ENCODE assay signal across 38 cellular contexts in genomic region chr2:26485099-26485498, GRCh38. TPM values are rescaled to one million over a fixed set of nuclear protein-coding genes. Genes with fewer than 3 reads are reported as not detected.
"Had no signal": no experiment of that assay in that cellular context is flagged by ENCODE, and none has a peak within 500 bp of the region (broad histone marks: within the 10 kb centered on the region; RNA-seq: fewer than 3 reads in every experiment).

No MANE protein-coding gene starts in this region.

- FAIRE-seq: bronchial epithelial cell, TTC549 had no signal

- H3K4me3 ChIP-seq: ascending aorta, cardiac muscle cell had no signal

- H3K9me3 ChIP-seq: ascending aorta had no signal

- H3K9me3 Mint-ChIP-seq: activated CD4-positive, alpha-beta memory T cell treated with anti-CD3 and anti-CD28 coated beads, Interleukin-2, amount 10 ng/mL, durations not matched to agents 7 days and 5 days; activated CD4-positive, alpha-beta T cell treated with anti-CD3 and anti-CD28 coated beads, Interleukin-2, amount 10 ng/mL, durations not matched to agents 7 days and 5 days; activated naive CD4-positive, alpha-beta T cell treated with anti-CD3 and anti-CD28 coated beads for 36 hours; activated naive CD4-positive, alpha-beta T cell treated with anti-CD3 and anti-CD28 coated beads, Interleukin-2, amount 50 U/mL, for 24 hours; activated T-cell treated with anti-CD3 and anti-CD28 coated beads, Interleukin-2, amount 50 U/mL, for 24 hours; activated T-helper 2 cell treated with anti-CD3 and anti-CD28 coated beads, Interferon-gamma antibody, Interleukin-2, Interleukin-4, amounts not matched to agents 10 μg/mL and 5 μg/mL and 100 μg/mL, durations not matched to agents 14 hours and 24 hours and 36 hours; central memory CD8-positive, alpha-beta T cell; T-helper 1 cell treated with Interleukin-12 subunit alpha and Interleukin-12 subunit beta and Interleukin-4 antibody, amounts not matched to agents 30 μg/mL and 1 μg/mL, for 36 hours; T-helper 2 cell treated with Interferon-gamma antibody and Interleukin-4, amounts not matched to agents 5 μg/mL and 100 μg/mL, for 36 hours; WTC11 had no signal

- ATAC-seq: activated CD4-positive, alpha-beta T cell treated with anti-CD3 and anti-CD28 coated beads for 36 hours; activated CD4-positive, CD25-positive, alpha-beta regulatory T cell treated with anti-CD3 and anti-CD28 coated beads, Interleukin-2, amount 50 U/mL, for 24 hours; activated CD8-positive, alpha-beta memory T cell treated with anti-CD3 and anti-CD28 coated beads, Interleukin-2, amount 10 ng/mL, durations not matched to agents 7 days and 5 days; activated CD8-positive, alpha-beta T cell treated with anti-CD3 and anti-CD28 coated beads, Interleukin-2, amount 10 ng/mL, durations not matched to agents 7 days and 5 days; WTC11 had no signal

- H3K27me3 Mint-ChIP-seq: activated CD4-positive, alpha-beta T cell treated with anti-CD3 and anti-CD28 coated beads, Interleukin-2, amount 10 ng/mL, durations not matched to agents 7 days and 5 days; activated CD8-positive, alpha-beta memory T cell treated with anti-CD3 and anti-CD28 coated beads, Interleukin-2, amount 10 ng/mL, durations not matched to agents 7 days and 5 days; activated naive CD4-positive, alpha-beta T cell treated with anti-CD3 and anti-CD28 coated beads, Interleukin-2, amount 50 U/mL, for 24 hours; activated naive CD8-positive, alpha-beta T cell; activated T-cell treated with anti-CD3 and anti-CD28 coated beads, Interleukin-2, amount 50 U/mL, for 24 hours had no signal

- DNase-seq: activated CD4-positive, alpha-beta memory T cell treated with anti-CD3 and anti-CD28 coated beads, Interleukin-2, amount 10 ng/mL, durations not matched to agents 7 days and 5 days; activated CD4-positive, alpha-beta T cell treated with anti-CD3 and anti-CD28 coated beads for 1 hour; activated CD4-positive, alpha-beta T cell treated with anti-CD3 and anti-CD28 coated beads for 36 hours; activated CD4-positive, alpha-beta T cell treated with anti-CD3 and anti-CD28 coated beads for 48 hours; activated CD4-positive, alpha-beta T cell treated with anti-CD3 and anti-CD28 coated beads, Interleukin-2, amount 10 ng/mL, durations not matched to agents 7 days and 5 days; activated CD4-positive, alpha-beta T cell treated with anti-CD3 and anti-CD28 coated beads, Interleukin-2, amount 50 U/mL, for 48 hours; activated CD4-positive, CD25-positive, alpha-beta regulatory T cell; activated CD8-positive, alpha-beta memory T cell treated with anti-CD3 and anti-CD28 coated beads for 24 hours; activated CD8-positive, alpha-beta memory T cell treated with anti-CD3 and anti-CD28 coated beads, Interleukin-2, amount 10 ng/mL, durations not matched to agents 7 days and 5 days; activated CD8-positive, alpha-beta memory T cell treated with anti-CD3 and anti-CD28 coated beads, Interleukin-2, amount 50 U/mL, for 48 hours; activated CD8-positive, alpha-beta T cell treated with anti-CD3 and anti-CD28 coated beads, Interleukin-2, amount 10 ng/mL, durations not matched to agents 7 days and 5 days; activated effector memory CD4-positive, alpha-beta T cell treated with anti-CD3 and anti-CD28 coated beads, Interleukin-2, amount 50 U/mL, for 16 hours; activated gamma-delta T cell treated with Interleukin-2 at 50 U/mL for 16 hours; activated naive CD4-positive, alpha-beta T cell; activated naive CD4-positive, alpha-beta T cell treated with anti-CD3 and anti-CD28 coated beads for 36 hours; activated T-cell treated with anti-CD3 and anti-CD28 coated beads, Interleukin-2, amount 50 U/mL, for 24 hours; activated T-cell treated with anti-CD3 and anti-CD28 coated beads, Interleukin-2, amount 50 U/mL, for 48 hours; amygdala; anterior cingulate cortex; cerebellar nuclear complex; T-helper 1 cell; T-helper 2 cell; T-helper 9 cell had no signal

- H3K4me1 Mint-ChIP-seq: activated CD4-positive, alpha-beta T cell treated with anti-CD3 and anti-CD28 coated beads for 36 hours; activated naive CD4-positive, alpha-beta T cell treated with anti-CD3 and anti-CD28 coated beads, Interleukin-2, amount 50 U/mL, for 24 hours; central memory CD8-positive, alpha-beta T cell; WTC11 had no signal

- H3K4me1 ChIP-seq: ascending aorta had no signal

- H3K27ac Mint-ChIP-seq: activated CD4-positive, alpha-beta memory T cell treated with anti-CD3 and anti-CD28 coated beads, Interleukin-2, amount 10 ng/mL, durations not matched to agents 7 days and 5 days; activated CD4-positive, alpha-beta T cell treated with anti-CD3 and anti-CD28 coated beads for 36 hours; activated CD4-positive, alpha-beta T cell treated with anti-CD3 and anti-CD28 coated beads, Interleukin-2, amount 10 ng/mL, durations not matched to agents 7 days and 5 days; activated CD8-positive, alpha-beta memory T cell treated with anti-CD3 and anti-CD28 coated beads, Interleukin-2, amount 10 ng/mL, durations not matched to agents 7 days and 5 days; activated CD8-positive, alpha-beta T cell treated with anti-CD3 and anti-CD28 coated beads, Interleukin-2, amount 10 ng/mL, durations not matched to agents 7 days and 5 days; activated naive CD4-positive, alpha-beta T cell treated with anti-CD3 and anti-CD28 coated beads for 36 hours; activated naive CD4-positive, alpha-beta T cell treated with anti-CD3 and anti-CD28 coated beads, Interleukin-2, amount 50 U/mL, for 24 hours; activated naive CD8-positive, alpha-beta T cell; activated T-cell treated with anti-CD3 and anti-CD28 coated beads, Interleukin-2, amount 50 U/mL, for 24 hours; activated T-helper 2 cell treated with anti-CD3 and anti-CD28 coated beads, Interferon-gamma antibody, Interleukin-2, Interleukin-4, amounts not matched to agents 10 μg/mL and 5 μg/mL and 100 μg/mL, durations not matched to agents 14 hours and 24 hours and 36 hours; T-helper 1 cell treated with Interleukin-12 subunit alpha and Interleukin-12 subunit beta and Interleukin-4 antibody, amounts not matched to agents 30 μg/mL and 1 μg/mL, for 36 hours; T-helper 2 cell treated with Interferon-gamma antibody and Interleukin-4, amounts not matched to agents 5 μg/mL and 100 μg/mL, for 36 hours; WTC11 had no signal

- H3K36me3 Mint-ChIP-seq: activated CD8-positive, alpha-beta memory T cell treated with anti-CD3 and anti-CD28 coated beads, Interleukin-2, amount 10 ng/mL, durations not matched to agents 7 days and 5 days; activated naive CD4-positive, alpha-beta T cell treated with anti-CD3 and anti-CD28 coated beads, Interleukin-2, amount 50 U/mL, for 24 hours; activated naive CD8-positive, alpha-beta T cell; brain; WTC11 had no signal

- H3K27me3 ChIP-seq: ascending aorta, cardiac muscle cell had no signal

- H3K27ac ChIP-seq: ascending aorta, cardiac muscle cell, VCaP had no signal

- H3K36me3 ChIP-seq: ascending aorta, cardiac muscle cell had no signal

- H3K4me3 Mint-ChIP-seq: activated CD4-positive, alpha-beta memory T cell treated with anti-CD3 and anti-CD28 coated beads, Interleukin-2, amount 10 ng/mL, durations not matched to agents 7 days and 5 days; activated CD4-positive, alpha-beta T cell treated with anti-CD3 and anti-CD28 coated beads for 36 hours; activated CD4-positive, alpha-beta T cell treated with anti-CD3 and anti-CD28 coated beads, Interleukin-2, amount 10 ng/mL, durations not matched to agents 7 days and 5 days; activated CD8-positive, alpha-beta memory T cell treated with anti-CD3 and anti-CD28 coated beads, Interleukin-2, amount 10 ng/mL, durations not matched to agents 7 days and 5 days; activated CD8-positive, alpha-beta T cell treated with anti-CD3 and anti-CD28 coated beads, Interleukin-2, amount 10 ng/mL, durations not matched to agents 7 days and 5 days; activated naive CD4-positive, alpha-beta T cell treated with anti-CD3 and anti-CD28 coated beads for 36 hours; activated naive CD4-positive, alpha-beta T cell treated with anti-CD3 and anti-CD28 coated beads, Interleukin-2, amount 50 U/mL, for 24 hours; activated naive CD8-positive, alpha-beta T cell; activated T-cell treated with anti-CD3 and anti-CD28 coated beads, Interleukin-2, amount 50 U/mL, for 24 hours; brain; central memory CD8-positive, alpha-beta T cell; T-helper 1 cell treated with Interleukin-12 subunit alpha and Interleukin-12 subunit beta and Interleukin-4 antibody, amounts not matched to agents 30 μg/mL and 1 μg/mL, for 36 hours; T-helper 2 cell treated with Interferon-gamma antibody and Interleukin-4, amounts not matched to agents 5 μg/mL and 100 μg/mL, for 36 hours; WTC11 had no signal

RNA-seq across cellular contexts. Expression of gene OTOF, which starts 7.2 kb away (rescaled TPM):
- total RNA-seq: ascending aorta, bronchial epithelial cell, cardiac muscle cell, chondrocyte had no signal
- polyA plus RNA-seq: cardiac muscle cell had no signal
